1 cellular context compared by ENCODE assay signal in genomic region chr9:89418882-89419641, GRCh38.
TF ChIP-seq lines count a peak whose summit lies in the region.

No MANE protein-coding gene starts in this region.

TF ChIP-seq in WTC11, 78 proteins besides CTCF, POLR2A, EP300 and RAD21 (continued from another document):
- TF ChIP-seq ETV6 (CRISPR knock-in tag; IDR thresholded peaks at IDR 0.05) (no peak), ZBTB21 (CRISPR knock-in tag; IDR thresholded peaks at IDR 0.05; ENCODE audit: borderline replicate concordance) (no peak), NFATC4 (CRISPR knock-in tag; IDR thresholded peaks at IDR 0.05) (no peak), FOXJ3 (CRISPR knock-in tag; IDR thresholded peaks at IDR 0.05; ENCODE audit: borderline replicate concordance) (no peak), ZNF671 (CRISPR knock-in tag; IDR thresholded peaks at IDR 0.05) (no peak)
